ENCODE assay signal across 7 cellular contexts in the genomic region with DNA sequence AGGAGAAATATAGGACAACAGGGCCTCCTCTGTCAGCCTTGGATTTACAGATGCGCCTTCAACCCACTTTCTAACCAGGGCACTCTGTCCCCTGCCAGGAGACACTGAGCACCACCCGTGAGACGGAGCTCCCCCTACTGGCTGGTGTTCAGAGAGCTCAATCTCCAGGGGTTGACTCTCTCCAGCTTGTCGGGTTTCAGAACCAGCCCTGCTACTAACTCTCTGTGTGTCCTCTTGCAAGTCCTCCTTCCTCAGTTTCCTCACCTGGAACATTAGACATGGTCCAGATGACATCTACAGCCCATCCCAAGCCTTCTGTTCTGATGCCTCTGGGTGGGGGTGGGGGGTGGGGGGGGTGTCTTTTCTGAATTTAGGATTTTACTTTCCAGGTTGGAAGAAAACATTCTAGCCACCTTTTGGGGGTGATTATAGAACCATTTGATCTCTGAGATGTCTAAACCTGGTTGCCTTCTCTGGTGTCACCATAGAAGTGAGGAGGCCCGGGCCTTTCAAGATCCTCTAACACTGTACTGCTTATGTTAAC.
DNase-seq lines count a peak whose midpoint lies in the region; ATAC-seq and TF ChIP-seq lines count a peak whose summit lies in the region.

No MANE protein-coding gene starts in this region.

- no peak for TF ChIP-seq POLR2A in upper lobe of left lung (IDR thresholded peaks at IDR 0.05)

- peak; percentile 77 for DNase-seq in GM13976 (ENCODE audit: low spot score)
- DNase-seq in KBM-7, result peak; percentile 76
- peak; percentile 78 for DNase-seq in SK-MEL-5 (ENCODE audit: low read depth, low spot score)
- peak; percentile 85 for DNase-seq in activated naive CD4-positive, alpha-beta T cell treated with anti-CD3 and anti-CD28 coated beads for 36 hours
- DNase-seq in glutamatergic neuron, result peak; percentile 79
- peak; percentile 62 for DNase-seq in pons (ENCODE audit: low spot score)
- DNase-seq in upper lobe of left lung, result peak in 1 of 2 donors; percentile 79

- no peaks in the 10 kb centered on the region for H3K27me3 ChIP-seq in upper lobe of left lung

- in situ Hi-C loops in GM13976 (cut with MboI; ENCODE audit: low sequenced_read_pairs, unreplicated experiment) (no loop called here), KBM-7 (cut with MboI; ENCODE audit: low pct_unique_long_range_greater_than_20kb, low sequenced_read_pairs) (no loop called here), SK-MEL-5 (cut with HindIII; ENCODE audit: low pct_unique_long_range_greater_than_20kb, low sequenced_read_pairs) (no loop called here)

- ATAC-seq in upper lobe of left lung (ENCODE audit: low FRiP score in 2 of 2), result peak; percentile 83 to 86

- no peaks in the 10 kb centered on the region for H3K36me3 Mint-ChIP-seq in activated naive CD4-positive, alpha-beta T cell treated with anti-CD3 and anti-CD28 coated beads for 36 hours (ENCODE audit: low read depth)
- H3K36me3 Mint-ChIP-seq in glutamatergic neuron (ENCODE audit: unreplicated experiment), result peaks cover 4% of the 10 kb centered on the region

- no peak overlapping the region for H3K4me3 ChIP-seq in upper lobe of left lung

- TF ChIP-seq CTCF in GM13976 (IDR thresholded peaks at IDR 0.05; ENCODE audit: borderline replicate concordance, control extremely low read depth, extremely low read depth, insufficient read depth, missing control alignments) (peak; percentile 85), glutamatergic neuron (IDR thresholded peaks at IDR 0.05; ENCODE audit: partially characterized antibody, unreplicated experiment) (peak; percentile 57), upper lobe of left lung (IDR thresholded peaks at IDR 0.05) (peak; percentile 49 to 70 (median 62))

- TF ChIP-seq EP300 in upper lobe of left lung (IDR thresholded peaks at IDR 0.05), result no peak

- peak overlapping the region in 1 of 4 donors; percentile 2 for H3K27ac ChIP-seq in upper lobe of left lung

- WGBS in upper lobe of left lung, 2 donors, result 27 to 43% methylated on average over 4 to 5 of the region's 5 CpGs

- H3K9me3 ChIP-seq in upper lobe of left lung, result no peaks in the 10 kb centered on the region

- no peaks in the 10 kb centered on the region for H3K4me1 Mint-ChIP-seq in activated naive CD4-positive, alpha-beta T cell treated with anti-CD3 and anti-CD28 coated beads for 36 hours (ENCODE audit: low read depth)
- H3K4me1 Mint-ChIP-seq in glutamatergic neuron (ENCODE audit: low read depth, unreplicated experiment), result no peaks in the 10 kb centered on the region

- H3K36me3 ChIP-seq in upper lobe of left lung, result no peaks in the 10 kb centered on the region

- intact Hi-C loops in activated naive CD4-positive, alpha-beta T cell treated with anti-CD3 and anti-CD28 coated beads for 36 hours (cut with micrococcal nuclease), result loop anchor here (1.0 to 5.0 kb wide), 4 partner anchors 354 to 610 kb away; no protein-coding TSS in a partner anchor

- H3K4me3 Mint-ChIP-seq in activated naive CD4-positive, alpha-beta T cell treated with anti-CD3 and anti-CD28 coated beads for 36 hours, result no peak overlapping the region
- no peak overlapping the region for H3K4me3 Mint-ChIP-seq in glutamatergic neuron (ENCODE audit: unreplicated experiment)

- CTCF ChIA-PET in activated naive CD4-positive, alpha-beta T cell treated with anti-CD3 and anti-CD28 coated beads for 36 hours (lab: Charles Lee), result interaction anchor here (0.6 to 2.4 kb wide), 8 partner anchors 8 to 611 kb away, joined by 3 to 17 read pairs (median 3); no protein-coding TSS in a partner anchor

- H3K9me3 Mint-ChIP-seq in activated naive CD4-positive, alpha-beta T cell treated with anti-CD3 and anti-CD28 coated beads for 36 hours, result no peaks in the 10 kb centered on the region
- H3K9me3 Mint-ChIP-seq in glutamatergic neuron (ENCODE audit: unreplicated experiment), result peaks cover 6% of the 10 kb centered on the region

- peaks cover 9% of the 10 kb centered on the region for H3K27me3 Mint-ChIP-seq in activated naive CD4-positive, alpha-beta T cell treated with anti-CD3 and anti-CD28 coated beads for 36 hours (ENCODE audit: low read depth)
- peaks cover 4% of the 10 kb centered on the region for H3K27me3 Mint-ChIP-seq in glutamatergic neuron (ENCODE audit: unreplicated experiment)

- no peak overlapping the region for H3K27ac Mint-ChIP-seq in activated naive CD4-positive, alpha-beta T cell treated with anti-CD3 and anti-CD28 coated beads for 36 hours
- peak overlapping the region; percentile 45 for H3K27ac Mint-ChIP-seq in glutamatergic neuron (ENCODE audit: unreplicated experiment)

- H3K4me1 ChIP-seq in upper lobe of left lung, result peaks cover 0 to 14% (median 1%) of the 10 kb centered on the region in 4 donors
